ENCODE assay signal across 28 cellular contexts in the genomic region with DNA sequence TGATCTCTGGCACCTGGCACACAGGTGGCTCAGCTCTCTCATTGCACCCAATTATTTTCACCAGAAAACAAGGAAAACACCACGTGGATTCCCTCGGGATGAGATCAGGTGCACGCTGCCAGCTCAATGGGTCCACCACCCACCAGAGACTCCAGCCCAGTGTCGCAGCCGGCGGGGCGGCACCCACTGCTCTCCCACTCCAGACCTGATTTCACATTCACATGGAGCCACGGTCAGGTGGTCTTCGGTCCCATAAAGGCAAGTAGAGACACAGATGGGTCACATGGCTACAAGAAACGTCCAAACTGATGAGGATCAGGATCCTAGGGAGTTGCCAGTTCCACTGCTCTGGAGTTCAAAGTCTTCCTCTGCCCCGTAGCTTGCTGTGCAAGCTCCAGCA.
"Had no signal": no experiment of that assay in that cellular context is flagged by ENCODE, and none has a peak within 500 bp of the region (broad histone marks: within the 10 kb centered on the region; RNA-seq: fewer than 3 reads in every experiment).

No MANE protein-coding gene starts in this region.

- FAIRE-seq: keratinocyte had no signal

- H3K27me3 Mint-ChIP-seq: memory B cell; natural killer cell treated with Interleukin-12 subunit alpha and Interleukin-12 subunit beta and Interleukin-15 and Interleukin-18, amount 100 ng/mL, for 72 hours; stimulated activated naive CD8-positive, alpha-beta T cell treated with anti-CD3 and anti-CD28 coated beads, Interleukin-15, Interleukin-2, amounts not matched to agents 100 ng/mL and 50 ng/mL, for 24 hours; type B pancreatic cell had no signal

- H3K27ac ChIP-seq: neutrophil, parathyroid adenoma, psoas muscle, skin epidermis, spleen, suprapubic skin, thoracic aorta, tibial nerve, vagina had no signal

- H3K79me2 ChIP-seq: parathyroid adenoma had no signal

- H3K27me3 ChIP-seq: neutrophil, spleen, suprapubic skin, tibial nerve, vagina had no signal

- H3K36me3 ChIP-seq: neutrophil, spleen, suprapubic skin, thoracic aorta, tibial nerve, vagina had no signal

- H2AFZ ChIP-seq: parathyroid adenoma had no signal

- DNase-seq: hippocampal formation; kidney glomerular epithelial cell; left cardiac atrium; left ventricle myocardium superior; midbrain; mucosa of descending colon; naive thymus-derived CD4-positive, alpha-beta T cell; occipital lobe; psoas muscle; spleen; stimulated activated CD4-positive, alpha-beta T cell treated with anti-CD3 and anti-CD28 coated beads, Interleukin-4, amount 100 ng/mL, for 24 hours; stimulated activated naive CD4-positive, alpha-beta T cell had no signal

- H3K36me3 Mint-ChIP-seq: memory B cell; naive thymus-derived CD4-positive, alpha-beta T cell; natural killer cell treated with Interleukin-12 subunit alpha and Interleukin-12 subunit beta and Interleukin-15 and Interleukin-18, amount 100 ng/mL, for 72 hours; stimulated activated effector memory CD8-positive, alpha-beta T cell treated with anti-CD3 and anti-CD28 coated beads, Interleukin-12 subunit alpha, Interleukin-12 subunit beta, amount 100 ng/mL, for 72 hours; type B pancreatic cell had no signal

- H3K4me3 ChIP-seq: mucosa of descending colon, psoas muscle, skin epidermis, spleen, suprapubic skin, thoracic aorta, tibial nerve, vagina had no signal

- H3K9me3 Mint-ChIP-seq: memory B cell; naive thymus-derived CD4-positive, alpha-beta T cell; natural killer cell treated with Interleukin-12 subunit alpha and Interleukin-12 subunit beta and Interleukin-15 and Interleukin-18, amount 100 ng/mL, for 72 hours; stimulated activated effector memory CD8-positive, alpha-beta T cell treated with anti-CD3 and anti-CD28 coated beads, Interleukin-12 subunit alpha, Interleukin-12 subunit beta, amount 100 ng/mL, for 72 hours; stimulated activated naive CD8-positive, alpha-beta T cell treated with anti-CD3 and anti-CD28 coated beads, Interleukin-15, Interleukin-2, amounts not matched to agents 100 ng/mL and 50 ng/mL, for 24 hours; type B pancreatic cell had no signal

- H3K4me3 Mint-ChIP-seq: memory B cell; naive thymus-derived CD4-positive, alpha-beta T cell; natural killer cell treated with Interleukin-12 subunit alpha and Interleukin-12 subunit beta and Interleukin-15 and Interleukin-18, amount 100 ng/mL, for 72 hours; neural crest cell; stimulated activated effector memory CD8-positive, alpha-beta T cell treated with anti-CD3 and anti-CD28 coated beads, Interleukin-12 subunit alpha, Interleukin-12 subunit beta, amount 100 ng/mL, for 72 hours; stimulated activated naive CD8-positive, alpha-beta T cell treated with anti-CD3 and anti-CD28 coated beads, Interleukin-15, Interleukin-2, amounts not matched to agents 100 ng/mL and 50 ng/mL, for 24 hours; type B pancreatic cell had no signal

- H3K4me1 ChIP-seq: parathyroid adenoma, psoas muscle, spleen, suprapubic skin, tibial nerve, vagina had no signal

- H3K9me3 ChIP-seq: mucosa of descending colon, neutrophil, psoas muscle, spleen, suprapubic skin, thoracic aorta, tibial nerve, vagina had no signal

- ATAC-seq: left cardiac atrium; left lobe of liver; left ventricle myocardium superior; mucosa of descending colon; naive thymus-derived CD4-positive, alpha-beta T cell; natural killer cell treated with Interleukin-12 subunit alpha and Interleukin-12 subunit beta and Interleukin-15 and Interleukin-18, amount 100 ng/mL, for 72 hours; psoas muscle; sciatic nerve; stimulated activated effector memory CD8-positive, alpha-beta T cell treated with anti-CD3 and anti-CD28 coated beads, Interleukin-12 subunit alpha, Interleukin-12 subunit beta, amount 100 ng/mL, for 72 hours had no signal

- H3K4me1 Mint-ChIP-seq: memory B cell; naive thymus-derived CD4-positive, alpha-beta T cell; neural crest cell; stimulated activated effector memory CD8-positive, alpha-beta T cell treated with anti-CD3 and anti-CD28 coated beads, Interleukin-12 subunit alpha, Interleukin-12 subunit beta, amount 100 ng/mL, for 72 hours had no signal

- H3K9ac ChIP-seq: parathyroid adenoma had no signal

- H3K27ac Mint-ChIP-seq: memory B cell; naive thymus-derived CD4-positive, alpha-beta T cell; natural killer cell treated with Interleukin-12 subunit alpha and Interleukin-12 subunit beta and Interleukin-15 and Interleukin-18, amount 100 ng/mL, for 72 hours; stimulated activated effector memory CD8-positive, alpha-beta T cell treated with anti-CD3 and anti-CD28 coated beads, Interleukin-12 subunit alpha, Interleukin-12 subunit beta, amount 100 ng/mL, for 72 hours; stimulated activated naive CD8-positive, alpha-beta T cell treated with anti-CD3 and anti-CD28 coated beads, Interleukin-15, Interleukin-2, amounts not matched to agents 100 ng/mL and 50 ng/mL, for 24 hours; type B pancreatic cell had no signal
